Comparison of ENCODE assay signal across 11 cellular contexts in genomic region chr6:37077459-37078296, GRCh38.
DNase-seq lines count a peak whose midpoint lies in the region; ATAC-seq and TF ChIP-seq lines count a peak whose summit lies in the region.
"Had no signal": no experiment of that assay in that cellular context is flagged by ENCODE, and none has a peak within 500 bp of the region (broad histone marks: within the 10 kb centered on the region; RNA-seq: fewer than 3 reads in every experiment).

No MANE protein-coding gene starts in this region.

- peak; percentile 79 to 87 for ATAC-seq in lower lobe of right lung
- no peak for ATAC-seq in GM18517 (IDR thresholded peaks at IDR 0.05; ENCODE audit: unreplicated experiment)
- ATAC-seq: stimulated activated naive B cell treated with anti-CD40 and anti-IgM and Interleukin-4, amounts not matched to agents 10 μg/mL and 1 μg/mL and 100 μg/mL, for 72 hours had no signal

- H3K9me3 Mint-ChIP-seq in activated naive CD8-positive, alpha-beta T cell treated with anti-CD3 and anti-CD28 coated beads for 36 hours, result peaks cover 2% of the 10 kb centered on the region

- TF ChIP-seq POLR2A in thyroid gland (IDR thresholded peaks at IDR 0.05), result no peak

- DNase-seq in epithelial cell of esophagus (ENCODE audit: low read depth) (peak; percentile 50), lower lobe of right lung (peak; percentile 70), thyroid gland (peak; percentile 23 to 30)
- no peak for DNase-seq in stimulated activated CD4-positive, alpha-beta T cell treated with anti-CD3 and anti-CD28 coated beads, Interleukin-1b, Interleukin-23, amount 100 ng/mL, for 48 hours
- DNase-seq in activated naive CD8-positive, alpha-beta T cell treated with anti-CD3 and anti-CD28 coated beads for 36 hours, result no peak
- no peak for DNase-seq in activated CD4-positive, alpha-beta T cell treated with anti-CD3 and anti-CD28 coated beads for 48 hours
- DNase-seq: NCI-H1694 treated with DMSO at 0.1 percent for 48 hours; stimulated activated naive B cell treated with anti-CD40 and anti-IgM and Interleukin-4, amounts not matched to agents 10 μg/mL and 1 μg/mL and 100 μg/mL, for 72 hours had no signal

- no peak overlapping the region for H3K27ac Mint-ChIP-seq in activated naive CD8-positive, alpha-beta T cell treated with anti-CD3 and anti-CD28 coated beads for 36 hours
- H3K27ac Mint-ChIP-seq: stimulated activated naive B cell treated with anti-CD40 and anti-IgM and Interleukin-4, amounts not matched to agents 10 μg/mL and 1 μg/mL and 100 μg/mL, for 72 hours had no signal

- no peak overlapping the region for H3K4me3 ChIP-seq in HUES64 (ENCODE audit: low read length)
- H3K4me3 ChIP-seq in epithelial cell of esophagus (ENCODE audit: low read length), result no peak overlapping the region
- H3K4me3 ChIP-seq in lower lobe of right lung, result no peak overlapping the region
- no peak overlapping the region for H3K4me3 ChIP-seq in thyroid gland (replicated peaks in 1 of 3)

- H3K27me3 ChIP-seq in HUES64 (ENCODE audit: insufficient read depth, low read length) (no peaks in the 10 kb centered on the region), lower lobe of right lung (ENCODE audit: low read depth) (no peaks in the 10 kb centered on the region), thyroid gland (no peaks in the 10 kb centered on the region)
- H3K27me3 ChIP-seq: ascending aorta had no signal

- intact Hi-C loops in lower lobe of right lung (cut with DNase I) (no loop called here), thyroid gland (cut with DNase I) (no loop called here)

- H3K4me3 Mint-ChIP-seq in activated naive CD8-positive, alpha-beta T cell treated with anti-CD3 and anti-CD28 coated beads for 36 hours, result no peak overlapping the region
- H3K4me3 Mint-ChIP-seq: stimulated activated naive B cell treated with anti-CD40 and anti-IgM and Interleukin-4, amounts not matched to agents 10 μg/mL and 1 μg/mL and 100 μg/mL, for 72 hours had no signal

- WGBS in HUES64, result 69% methylated on average over 20 of the region's 20 CpGs
- 46 to 49% methylated on average over 7 to 17 of the region's 20 CpGs for WGBS in thyroid gland, 2 donors

- H3K36me3 Mint-ChIP-seq in activated naive CD8-positive, alpha-beta T cell treated with anti-CD3 and anti-CD28 coated beads for 36 hours, result no peaks in the 10 kb centered on the region
- H3K36me3 Mint-ChIP-seq: stimulated activated naive B cell treated with anti-CD40 and anti-IgM and Interleukin-4, amounts not matched to agents 10 μg/mL and 1 μg/mL and 100 μg/mL, for 72 hours had no signal

- peak overlapping the region; percentile 51 for H3K27ac ChIP-seq in HUES64 (ENCODE audit: low read depth, low read length)
- H3K27ac ChIP-seq in lower lobe of right lung, result peak overlapping the region; percentile 36
- H3K27ac ChIP-seq in thyroid gland, result no peak overlapping the region
- H3K27ac ChIP-seq: ascending aorta had no signal

- no peak overlapping the region for H3K9ac ChIP-seq in HUES64 (ENCODE audit: low read depth, low read length)

- H3K9me3 ChIP-seq in HUES64 (ENCODE audit: insufficient read depth, low read depth, low read length), result no peaks in the 10 kb centered on the region
- H3K9me3 ChIP-seq in lower lobe of right lung, result no peaks in the 10 kb centered on the region
- H3K9me3 ChIP-seq in thyroid gland, result no peaks in the 10 kb centered on the region
- H3K9me3 ChIP-seq: ascending aorta had no signal

- H3K36me3 ChIP-seq in HUES64 (ENCODE audit: insufficient read depth, low read length) (no peaks in the 10 kb centered on the region), lower lobe of right lung (no peaks in the 10 kb centered on the region), thyroid gland (no peaks in the 10 kb centered on the region)
- H3K36me3 ChIP-seq: ascending aorta had no signal

- TF ChIP-seq CTCF in epithelial cell of esophagus (IDR thresholded peaks at IDR 0.05; ENCODE audit: insufficient read depth, low read depth, low read length, missing control alignments) (no peak), lower lobe of right lung (IDR thresholded peaks at IDR 0.05) (no peak), thyroid gland (IDR thresholded peaks at IDR 0.05) (no peak)

- no peaks in the 10 kb centered on the region for H3K27me3 Mint-ChIP-seq in activated naive CD8-positive, alpha-beta T cell treated with anti-CD3 and anti-CD28 coated beads for 36 hours

- H3K4me1 ChIP-seq in HUES64 (ENCODE audit: insufficient read depth, low read length) (peaks cover 17% of the 10 kb centered on the region), lower lobe of right lung (peaks cover 16% of the 10 kb centered on the region), thyroid gland (no peaks in the 10 kb centered on the region)

- H3K4me1 Mint-ChIP-seq in activated naive CD8-positive, alpha-beta T cell treated with anti-CD3 and anti-CD28 coated beads for 36 hours, result peaks cover under 1% of the 10 kb centered on the region

Comparison
In these comparisons a context has a peak if more than half of its experiments do, and no peak if none do; other contexts are left out.
1. H3K27ac ChIP-seq: peak in HUES64 (single experiment) and lower lobe of right lung (single experiment); none in thyroid gland (0 of 3).
2. DNase-seq: peak in epithelial cell of esophagus (single experiment), lower lobe of right lung (single experiment) and thyroid gland (2 of 2); none in stimulated activated CD4-positive, alpha-beta T cell treated with anti-CD3 and anti-CD28 coated beads, Interleukin-1b, Interleukin-23, amount 100 ng/mL, for 48 hours (single experiment), activated naive CD8-positive, alpha-beta T cell treated with anti-CD3 and anti-CD28 coated beads for 36 hours (single experiment) and activated CD4-positive, alpha-beta T cell treated with anti-CD3 and anti-CD28 coated beads for 48 hours (single experiment).